In the genomic region with DNA sequence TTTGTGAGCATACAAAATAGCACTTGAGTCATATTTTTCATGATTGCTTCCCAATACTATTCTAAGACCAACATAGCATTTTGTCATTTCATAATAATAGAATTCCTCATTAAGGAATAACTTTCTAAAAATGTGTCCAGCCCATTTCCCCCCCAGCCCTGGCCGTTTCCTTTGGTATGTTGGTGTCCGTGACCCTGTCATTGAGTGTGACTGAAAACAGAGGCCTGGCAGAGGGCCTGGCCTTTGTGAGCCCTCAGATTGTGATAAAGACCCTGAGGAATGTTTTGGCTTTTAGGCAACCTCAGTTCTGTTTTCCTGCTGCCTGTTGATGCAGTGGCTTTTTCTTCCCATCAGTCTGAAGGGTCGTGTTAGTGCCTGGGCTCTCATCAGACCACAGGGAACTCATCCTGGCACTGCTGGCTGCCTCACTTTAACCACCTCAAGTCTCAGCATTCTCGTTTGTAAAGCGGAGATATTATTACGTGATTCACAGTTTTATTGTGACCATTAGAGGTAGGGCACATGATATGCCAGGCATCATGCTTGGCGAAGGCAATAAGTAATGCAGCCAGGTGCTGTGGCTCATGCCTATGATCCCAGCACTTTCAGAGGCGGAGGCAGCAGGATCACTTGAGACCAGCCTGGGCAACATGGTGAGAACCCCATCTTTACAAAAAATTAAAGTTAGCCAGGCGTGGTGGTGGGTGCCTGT, we compare ENCODE assay signal across 10 cellular contexts. TPM values are rescaled to one million over a fixed set of nuclear protein-coding genes. Genes with fewer than 3 reads are reported as not detected.
DNase-seq lines count a peak whose midpoint lies in the region; ATAC-seq and TF ChIP-seq lines count a peak whose summit lies in the region.
"Had no signal": no experiment of that assay in that cellular context is flagged by ENCODE, and none has a peak within 500 bp of the region (broad histone marks: within the 10 kb centered on the region; RNA-seq: fewer than 3 reads in every experiment).

No MANE protein-coding gene starts in this region.

- H3K4me3 ChIP-seq in Caco-2 (ENCODE audit: low read depth, low read length) (no peak overlapping the region), adipocyte (ENCODE audit: low read length) (peak overlapping the region; percentile 23), psoas muscle (no peak overlapping the region)

- peaks cover 29% of the 10 kb centered on the region for H3K4me1 Mint-ChIP-seq in Caco-2 (ENCODE audit: low read depth, unreplicated experiment)

- TF ChIP-seq CTCF in Caco-2 (IDR thresholded peaks at IDR 0.05; ENCODE audit: insufficient read depth in 1 of 2, low read depth in 1 of 2, low read length in 1 of 2, severe bottlenecking in 1 of 2, unreplicated experiment in 1 of 2) (no peak), psoas muscle (IDR thresholded peaks at IDR 0.05) (no peak)

- H3K9me3 Mint-ChIP-seq in Caco-2 (ENCODE audit: unreplicated experiment): no peaks in the 10 kb centered on the region

- no peak for DNase-seq in Caco-2
- no peak for DNase-seq in adipocyte (ENCODE audit: low read depth)
- peak; percentile 84 for DNase-seq in left cardiac atrium
- DNase-seq in psoas muscle: peak in 1 of 2 donors; percentile 41
- DNase-seq in posterior cingulate gyrus: no peak
- no peak for DNase-seq in activated CD8-positive, alpha-beta memory T cell treated with anti-CD3 and anti-CD28 coated beads, Interleukin-2, amount 50 U/mL, for 4 hours
- DNase-seq in KG1 (lab: John Stamatoyannopoulos, UW): no peak
- DNase-seq: effector CD4-positive, alpha-beta T cell; NCI-H2081 treated with DMSO at 0.1 percent for 48 hours had no signal

- peak overlapping the region; percentile 66 for H3K27ac ChIP-seq in psoas muscle

- ATAC-seq in left cardiac atrium (peak; percentile 87 to 90), psoas muscle (peak in 3 of 4 donors; percentile 35 to 55 (median 45)), HG03108 (IDR thresholded peaks at IDR 0.05; ENCODE audit: unreplicated experiment) (no peak)

- CTCF ChIA-PET in Caco-2 (lab: Charles Lee): interaction anchor here (0.9 kb wide), 2 partner anchors 11 to 125 kb away, joined by 3 read pairs; a partner anchor contains a TSS

- WGBS in psoas muscle, 3 donors: 52 to 58% (median 55%) methylated on average over 9 of the region's 9 CpGs

- POLR2A ChIA-PET in Caco-2 (lab: Charles Lee): interaction anchor here (0.5 to 1.4 kb wide), 4 partner anchors 10 to 369 kb away, joined by 3 to 9 read pairs (median 6); a partner anchor contains a TSS

- H3K9ac ChIP-seq in adipocyte (ENCODE audit: low read length): peak overlapping the region; percentile 76

- peak overlapping the region; percentile 35 for H3K4me3 Mint-ChIP-seq in Caco-2 (ENCODE audit: unreplicated experiment)

- BruUV-seq in Caco-2 (replicated peaks; lab: Mats Ljungman, UMichigan): no TSS peak

- peaks cover 87% of the 10 kb centered on the region for H3K36me3 Mint-ChIP-seq in Caco-2 (ENCODE audit: insufficient read depth, unreplicated experiment)

- H3K9me3 ChIP-seq in Caco-2 (no peaks in the 10 kb centered on the region), adipocyte (ENCODE audit: control insufficient read depth, low read length) (no peaks in the 10 kb centered on the region), psoas muscle (no peaks in the 10 kb centered on the region)

- intact Hi-C loops in Caco-2 (cut with micrococcal nuclease; ENCODE audit: unreplicated experiment) (loop anchor here (1.0 to 5.0 kb wide), 3 partner anchors 14 to 38 kb away; a partner anchor contains a TSS), left cardiac atrium (cut with DNase I) (no loop called here), psoas muscle (cut with DNase I) (no loop called here), posterior cingulate gyrus (cut with DNase I) (no loop called here)

- H3K27ac Mint-ChIP-seq in Caco-2 (ENCODE audit: unreplicated experiment): peak overlapping the region; percentile 72

- no peaks in the 10 kb centered on the region for H3K27me3 Mint-ChIP-seq in Caco-2 (ENCODE audit: insufficient read depth, unreplicated experiment)

- H3K4me1 ChIP-seq in Caco-2 (peaks cover 45% of the 10 kb centered on the region), adipocyte (ENCODE audit: control insufficient read depth, insufficient read depth, low read length) (peaks cover 31% of the 10 kb centered on the region), psoas muscle (no peaks in the 10 kb centered on the region)

- H3K36me3 ChIP-seq in Caco-2 (ENCODE audit: control insufficient read depth, insufficient read depth, low read length): peaks cover 3% of the 10 kb centered on the region
- H3K36me3 ChIP-seq in adipocyte (ENCODE audit: control insufficient read depth, insufficient read depth, low read length, severe bottlenecking): no peaks in the 10 kb centered on the region
- no peaks in the 10 kb centered on the region for H3K36me3 ChIP-seq in psoas muscle (ENCODE audit: insufficient read depth in 1 of 2, low read depth in 1 of 2)

- H3K27me3 ChIP-seq in Caco-2 (replicated peaks; ENCODE audit: control insufficient read depth, insufficient read depth, low read length) (no peaks in the 10 kb centered on the region), adipocyte (replicated peaks; ENCODE audit: control insufficient read depth, insufficient read depth, low read length) (no peaks in the 10 kb centered on the region), psoas muscle (ENCODE audit: insufficient read depth in 3 of 3, low read length in 2 of 3) (no peaks in the 10 kb centered on the region)

RNA-seq across cellular contexts. Expression of a gene that starts 13.8 kb away (rescaled TPM):
- total RNA-seq in Caco-2 (2022) (728 and 748 TPM in 2 replicates), left cardiac atrium (10 to 100 TPM in 1 of 2 donors, 1 to 10 TPM in 1; 8.6 to 13.6 TPM), psoas muscle (1 to 10 TPM in 2 of 4 donors, under 1 TPM in 2; 0.95 to 2.2 (median 1.2) TPM)
- 1 to 10 TPM in 1 of 3 donors, under 1 TPM in 2; 0.49 to 1.1 (median 0.59) TPM for polyA plus RNA-seq in psoas muscle

RNA-seq across cellular contexts. Expression of a gene that starts 22.0 kb away (rescaled TPM):
- 11.1 and 13.8 TPM in 2 replicates for total RNA-seq in Caco-2 (2022)
- 10 to 100 TPM; 34.4 to 67.0 TPM for total RNA-seq in left cardiac atrium
- total RNA-seq in psoas muscle: 10 to 100 TPM in 3 of 4 donors, 1 to 10 TPM in 1; 9.2 to 17.0 (median 11.3) TPM
- polyA plus RNA-seq in psoas muscle: 10 to 100 TPM in 2 of 3 donors, 1 to 10 TPM in 1; 9.9 to 18.7 (median 12.1) TPM

RNA-seq across cellular contexts. Expression of a gene that starts 25.9 kb away (rescaled TPM):
- total RNA-seq in Caco-2 (2022) (12.7 and 18.6 TPM in 2 replicates), left cardiac atrium (1 to 10 TPM; 2.1 to 5.9 TPM), psoas muscle (1 to 10 TPM in 2 of 4 donors, not detected in 2; 3.4 to 3.7 TPM)
- polyA plus RNA-seq in psoas muscle: 1 to 10 TPM; 3.7 to 7.1 (median 6.5) TPM

RNA-seq across cellular contexts. Expression of a gene that starts 37.6 kb away (rescaled TPM):
- 61.7 and 66.7 TPM in 2 replicates for total RNA-seq in Caco-2 (2022)
- 10 to 100 TPM; 24.2 to 31.5 TPM for total RNA-seq in left cardiac atrium
- 10 to 100 TPM; 20.1 to 27.2 (median 21.6) TPM for total RNA-seq in psoas muscle
- polyA plus RNA-seq in psoas muscle: 10 to 100 TPM; 38.8 to 57.7 (median 42.7) TPM

RNA-seq across cellular contexts. Expression of a gene that starts 41.5 kb away (rescaled TPM):
- total RNA-seq in Caco-2 (2022) (6.1 and 7.8 TPM in 2 replicates), left cardiac atrium (1 to 10 TPM; 2.7 to 5.5 TPM), psoas muscle (under 1 TPM; 0.54 to 0.69 (median 0.64) TPM)
- under 1 TPM; 0.21 to 0.42 (median 0.39) TPM for polyA plus RNA-seq in psoas muscle

Comparison
In these comparisons a context has a peak if more than half of its experiments do, and no peak if none do; other contexts are left out.
1. RNA of a gene that starts 13.8 kb away (total RNA-seq): 728 to 748 TPM in Caco-2; 8.6 to 13.6 TPM in left cardiac atrium and 0.95 to 2.2 TPM in psoas muscle; every median in the first group is over 10 times any median in the second.